Comparison of ENCODE assay signal across 9 cellular contexts in genomic region chr1:186511761-186512637, GRCh38. TPM values are rescaled to one million over a fixed set of nuclear protein-coding genes. Genes with fewer than 3 reads are reported as not detected.
DNase-seq lines count a peak whose midpoint lies in the region; ATAC-seq and TF ChIP-seq lines count a peak whose summit lies in the region.
"Had no signal": no experiment of that assay in that cellular context is flagged by ENCODE, and none has a peak within 500 bp of the region (broad histone marks: within the 10 kb centered on the region; RNA-seq: fewer than 3 reads in every experiment).

No MANE protein-coding gene starts in this region.

- H3K4me2 ChIP-seq in GM23338: no peak overlapping the region
- H3K4me2 ChIP-seq in KMS-11: peak overlapping the region; percentile 83
- H3K4me2 ChIP-seq in fibroblast of lung (ENCODE audit: extremely low read depth, insufficient read depth, low read length): no peak overlapping the region

- H3K4me1 Mint-ChIP-seq in GM23338: peaks cover 10% of the 10 kb centered on the region
- no peaks in the 10 kb centered on the region for H3K4me1 Mint-ChIP-seq in activated naive CD8-positive, alpha-beta T cell treated with anti-CD3 and anti-CD28 coated beads for 36 hours

- H3K27ac Mint-ChIP-seq in GM23338: no peak overlapping the region
- H3K27ac Mint-ChIP-seq in activated naive CD8-positive, alpha-beta T cell treated with anti-CD3 and anti-CD28 coated beads for 36 hours: no peak overlapping the region

- H3K27me3 ChIP-seq in GM23338 (ENCODE audit: insufficient read depth): no peaks in the 10 kb centered on the region
- no peaks in the 10 kb centered on the region for H3K27me3 ChIP-seq in KMS-11 (ENCODE audit: insufficient read depth, low read depth)
- no peaks in the 10 kb centered on the region for H3K27me3 ChIP-seq in fibroblast of lung (ENCODE audit: control insufficient read depth, insufficient read depth, low read length)

- DNase-seq in GM23338 (ENCODE audit: low spot score): peak; percentile 12
- no peak for DNase-seq in fibroblast of lung (ENCODE audit: low read depth in 2 of 2)
- no peak for DNase-seq in activated naive CD8-positive, alpha-beta T cell treated with anti-CD3 and anti-CD28 coated beads for 36 hours
- no peak for DNase-seq in medulla oblongata (ENCODE audit: extremely low spot score)
- DNase-seq in stimulated activated CD4-positive, alpha-beta T cell treated with anti-CD3 and anti-CD28 coated beads, Interleukin-4, amount 100 ng/mL, for 24 hours: no peak
- no peak for DNase-seq in HuH-7 (ENCODE audit: low spot score)
- DNase-seq: NCI-H1417 treated with DMSO at 0.1 percent for 48 hours had no signal

- H4K20me1 ChIP-seq in GM23338 (replicated peaks; ENCODE audit: insufficient read depth) (no peaks in the 10 kb centered on the region), KMS-11 (ENCODE audit: insufficient read depth) (no peaks in the 10 kb centered on the region), fibroblast of lung (ENCODE audit: control insufficient read depth, extremely low read depth, insufficient read depth, low read length) (no peaks in the 10 kb centered on the region)

- no peaks in the 10 kb centered on the region for H3K4me1 ChIP-seq in GM23338 (ENCODE audit: insufficient read depth)
- H3K4me1 ChIP-seq in KMS-11 (ENCODE audit: low read depth, poor library complexity, severe bottlenecking): peaks cover 31% of the 10 kb centered on the region
- no peaks in the 10 kb centered on the region for H3K4me1 ChIP-seq in fibroblast of lung (ENCODE audit: control insufficient read depth, extremely low read depth, insufficient read depth, low read length)

- no peaks in the 10 kb centered on the region for H3K36me3 ChIP-seq in GM23338 (ENCODE audit: insufficient read depth)
- no peaks in the 10 kb centered on the region for H3K36me3 ChIP-seq in KMS-11 (ENCODE audit: insufficient read depth)
- H3K36me3 ChIP-seq in fibroblast of lung (ENCODE audit: control insufficient read depth, insufficient read depth, low read length): no peaks in the 10 kb centered on the region

- H3K9me3 Mint-ChIP-seq in GM23338: peaks cover under 1% of the 10 kb centered on the region
- H3K9me3 Mint-ChIP-seq in activated naive CD8-positive, alpha-beta T cell treated with anti-CD3 and anti-CD28 coated beads for 36 hours: peaks cover 10% of the 10 kb centered on the region

- no peak overlapping the region for H3K4me3 Mint-ChIP-seq in GM23338
- no peak overlapping the region for H3K4me3 Mint-ChIP-seq in activated naive CD8-positive, alpha-beta T cell treated with anti-CD3 and anti-CD28 coated beads for 36 hours

- peaks cover 12% of the 10 kb centered on the region; the same call in 1 of the 2 replicates for H3K9me2 ChIP-seq in GM23338 (ENCODE audit: insufficient read depth)

- TF ChIP-seq CTCF in GM23338 (conservative IDR thresholded peaks at IDR 0.05; ENCODE audit: low read depth in 2 of 2) (no peak), KMS-11 (conservative IDR thresholded peaks at IDR 0.05; ENCODE audit: low read depth, low read length) (no peak), fibroblast of lung (conservative IDR thresholded peaks at IDR 0.05 in 1 of 2, IDR thresholded peaks at IDR 0.05 in 1 of 2; ENCODE audit: low read depth in 1 of 2, low read length in 2 of 2) (no peak)

- H3K27me3 Mint-ChIP-seq in GM23338 (ENCODE audit: insufficient read depth, low read depth, poor library complexity): no peaks in the 10 kb centered on the region
- H3K27me3 Mint-ChIP-seq in activated naive CD8-positive, alpha-beta T cell treated with anti-CD3 and anti-CD28 coated beads for 36 hours: no peaks in the 10 kb centered on the region

- ATAC-seq in GM18511 (IDR thresholded peaks at IDR 0.05; ENCODE audit: unreplicated experiment) (peak; percentile 94), GM23338 (no peak)

- H3K79me2 ChIP-seq in GM23338 (replicated peaks; ENCODE audit: insufficient read depth) (no peaks in the 10 kb centered on the region), KMS-11 (ENCODE audit: insufficient read depth, low read depth) (no peaks in the 10 kb centered on the region), fibroblast of lung (ENCODE audit: control insufficient read depth, insufficient read depth, low read length) (no peaks in the 10 kb centered on the region)

- H3K9me3 ChIP-seq in fibroblast of lung (ENCODE audit: control insufficient read depth, insufficient read depth, low read depth, low read length): no peaks in the 10 kb centered on the region

- peaks cover under 1% of the 10 kb centered on the region; the same call in 2 of the 3 replicates for H3K36me3 Mint-ChIP-seq in GM23338 (ENCODE audit: low read depth)
- H3K36me3 Mint-ChIP-seq in activated naive CD8-positive, alpha-beta T cell treated with anti-CD3 and anti-CD28 coated beads for 36 hours: peaks cover 16% of the 10 kb centered on the region

- H2AFZ ChIP-seq in GM23338 (peak overlapping the region; percentile 80; the same call in 1 of the 2 replicates), KMS-11 (ENCODE audit: low read depth) (peak overlapping the region; percentile 77), fibroblast of lung (ENCODE audit: low read length) (peak overlapping the region; percentile 17)

- H3F3A ChIP-seq in GM23338 (replicated peaks; ENCODE audit: low read depth): no peaks in the 10 kb centered on the region

- H3K4me3 ChIP-seq in GM23338 (no peak overlapping the region), KMS-11 (IDR thresholded peaks at IDR 0.05; ENCODE audit: insufficient read depth, low read depth, low read length) (no peak overlapping the region), fibroblast of lung (replicated peaks in 1 of 4; ENCODE audit: control extremely low read depth in 1 of 4, insufficient read depth in 1 of 4, low read depth in 3 of 4, low read length in 4 of 4) (no peak overlapping the region)

- H3K9ac ChIP-seq in KMS-11 (peak overlapping the region; percentile 77), fibroblast of lung (ENCODE audit: insufficient read depth, low read length) (no peak overlapping the region)

- H3K27ac ChIP-seq in GM23338 (ENCODE audit: low read depth): no peak overlapping the region
- H3K27ac ChIP-seq in KMS-11: peak overlapping the region; percentile 88
- H3K27ac ChIP-seq in fibroblast of lung (ENCODE audit: insufficient read depth, low read length): no peak overlapping the region

TF ChIP-seq in GM23338, 12 proteins besides CTCF, POLR2A, EP300 and RAD21 (continues in another document):
- TF ChIP-seq NANOG (IDR thresholded peaks at IDR 0.05; ENCODE audit: borderline replicate concordance) (no peak), JUNB (IDR thresholded peaks at IDR 0.05; ENCODE audit: unreplicated experiment) (no peak), CREB1 (CRISPR knock-in tag; IDR thresholded peaks at IDR 0.05; ENCODE audit: low read depth) (no peak), ZNF114 (CRISPR knock-in tag; IDR thresholded peaks at IDR 0.05) (no peak), REST (IDR thresholded peaks at IDR 0.05; ENCODE audit: unreplicated experiment) (no peak), POLR2AphosphoS5 (IDR thresholded peaks at IDR 0.05; ENCODE audit: low read depth) (no peak), ZNF331 (CRISPR knock-in tag; IDR thresholded peaks at IDR 0.05; ENCODE audit: low read depth) (no peak), EZH2phosphoT487 (IDR thresholded peaks at IDR 0.05; ENCODE audit: unreplicated experiment) (no peak), ETS1 (IDR thresholded peaks at IDR 0.05) (no peak)

RNA-seq across cellular contexts. Expression of gene PDC, which starts 51.1 kb away (rescaled TPM):
- total RNA-seq in GM23338 (2014; rRNA removed; shearing (Covaris generic)): not detected in 2 replicates
- polyA plus RNA-seq in GM23338 (2016; fragmentation: Nextera tagmentation; extraction: Ambion mirVana) (not detected in 2 replicates), fibroblast of lung (0.07 TPM in 1 of 2 replicates, not detected in the other)
- total RNA-seq in fibroblast of lung: not detected in 2 replicates
- not detected in 2 replicates for polyA plus RNA-seq in fibroblast of lung (2012)
- polyA minus RNA-seq in fibroblast of lung (ENCODE audit: low replicate concordance): not detected in 2 replicates
- not detected for total RNA-seq in activated naive CD8-positive, alpha-beta T cell treated with anti-CD3 and anti-CD28 coated beads for 36 hours

Comparison
In these comparisons a context has a peak if more than half of its experiments do, and no peak if none do; other contexts are left out.
1. H2AFZ ChIP-seq: peak in every context shown above with its lines; median percentile 80 in GM23338; 77 in KMS-11; 17 in fibroblast of lung.